In genomic region chr7:120993011-120993574, GRCh38 we compare ENCODE assay signal across 25 cellular contexts. TPM values are rescaled to one million over a fixed set of nuclear protein-coding genes. Genes with fewer than 3 reads are reported as not detected.
A peak's percentile ranks its signal among the peaks of the same experiment; 100 is the strongest.
DNase-seq lines count a peak whose midpoint lies in the region; ATAC-seq and TF ChIP-seq lines count a peak whose summit lies in the region.
"Had no signal": no experiment of that assay in that cellular context is flagged by ENCODE, and none has a peak within 500 bp of the region (broad histone marks: within the 10 kb centered on the region; RNA-seq: fewer than 3 reads in every experiment).

No MANE protein-coding gene starts in this region.

- peaks cover 14% of the 10 kb centered on the region for H3F3A ChIP-seq in smooth muscle cell (ENCODE audit: low read depth)

- H3K4me1 ChIP-seq in ascending aorta: peaks cover 3 to 18% of the 10 kb centered on the region in 2 donors
- peaks cover 6% of the 10 kb centered on the region for H3K4me1 ChIP-seq in hepatocyte (ENCODE audit: insufficient read depth)
- peaks cover 9% of the 10 kb centered on the region for H3K4me1 ChIP-seq in smooth muscle cell (ENCODE audit: low read depth)

- intact Hi-C loops in ascending aorta (cut with DNase I): no loop called here

- H3K9ac ChIP-seq in smooth muscle cell (ENCODE audit: low read depth): no peak overlapping the region

- peak overlapping the region; percentile 86 for H3K4me2 ChIP-seq in hepatocyte
- peak overlapping the region; percentile 91 for H3K4me2 ChIP-seq in smooth muscle cell

- TF ChIP-seq CTCF in ascending aorta (IDR thresholded peaks at IDR 0.05) (no peak), hepatocyte (IDR thresholded peaks at IDR 0.05; ENCODE audit: poor library complexity) (no peak), smooth muscle cell (IDR thresholded peaks at IDR 0.05; ENCODE audit: borderline replicate concordance, insufficient read depth, poor library complexity, severe bottlenecking) (no peak)

- H3K27me3 ChIP-seq in ascending aorta: no peaks in the 10 kb centered on the region
- no peaks in the 10 kb centered on the region for H3K27me3 ChIP-seq in hepatocyte
- H3K27me3 ChIP-seq in smooth muscle cell (ENCODE audit: low read depth): no peaks in the 10 kb centered on the region
- H3K27me3 ChIP-seq: adrenal gland had no signal

- H3K9me3 ChIP-seq in ascending aorta (no peaks in the 10 kb centered on the region), hepatocyte (ENCODE audit: low read depth) (no peaks in the 10 kb centered on the region), smooth muscle cell (replicated peaks; ENCODE audit: low read depth) (no peaks in the 10 kb centered on the region)
- H3K9me3 ChIP-seq: adrenal gland, lower lobe of right lung had no signal

- H3K27ac ChIP-seq in ascending aorta (peak overlapping the region; percentile 15 to 88), hepatocyte (peak overlapping the region; percentile 89), smooth muscle cell (ENCODE audit: low read depth) (peak overlapping the region; percentile 90)
- H3K27ac ChIP-seq: adrenal gland, lower lobe of right lung, RWPE1 had no signal

- no peak overlapping the region for H2AFZ ChIP-seq in hepatocyte
- peak overlapping the region; percentile 26 for H2AFZ ChIP-seq in smooth muscle cell (ENCODE audit: low read depth)

- H3K79me2 ChIP-seq in hepatocyte: peaks cover 43% of the 10 kb centered on the region
- peaks cover 39% of the 10 kb centered on the region for H3K79me2 ChIP-seq in smooth muscle cell (ENCODE audit: low read depth)

- DNase-seq in EH (ENCODE audit: low read depth) (peak; percentile 41), ascending aorta (ENCODE audit: low spot score in 2 of 2) (no peak), hepatocyte (ENCODE audit: low spot score) (no peak), smooth muscle cell (lab: John Stamatoyannopoulos, UW; ENCODE audit: unreplicated experiment) (no peak), COLO829 (ENCODE audit: low spot score) (no peak), kidney tubule cell (ENCODE audit: low spot score) (no peak), epidermal melanocyte (ENCODE audit: insufficient read length, low spot score) (no peak)
- DNase-seq: activated CD4-positive, alpha-beta T cell treated with anti-CD3 and anti-CD28 coated beads, Interleukin-2, amount 50 U/mL, for 1 hour; activated effector memory CD4-positive, alpha-beta T cell treated with anti-CD3 and anti-CD28 coated beads, Interleukin-2, amount 50 U/mL, for 16 hours; adrenal gland; caudate nucleus; CD4-positive, alpha-beta T cell; DMS79; head of caudate nucleus; Karpas-422; lower lobe of right lung; naive B cell; NCI-H1092; NCI-H2081; NCI-H510A; stimulated activated CD4-positive, alpha-beta T cell treated with anti-CD3 and anti-CD28 coated beads, Interleukin-4, amount 100 ng/mL, for 1 hour; stimulated activated naive CD8-positive, alpha-beta T cell treated with anti-CD3 and anti-CD28 coated beads, Interleukin-15, amount 100 ng/mL, for 72 hours had no signal

- ATAC-seq in HG03159 (IDR thresholded peaks at IDR 0.05; ENCODE audit: unreplicated experiment): no peak
- ATAC-seq: lower lobe of right lung; stimulated activated naive CD8-positive, alpha-beta T cell treated with anti-CD3 and anti-CD28 coated beads, Interleukin-15, amount 100 ng/mL, for 72 hours had no signal

- H3K9me2 ChIP-seq in hepatocyte (replicated peaks; ENCODE audit: insufficient read depth): no peaks in the 10 kb centered on the region

- H3K4me3 ChIP-seq in ascending aorta (peak overlapping the region; percentile 57 to 68), hepatocyte (no peak overlapping the region), smooth muscle cell (peak overlapping the region; percentile 59)

- H4K20me1 ChIP-seq in hepatocyte (ENCODE audit: insufficient read depth, poor library complexity, severe bottlenecking): no peaks in the 10 kb centered on the region
- no peaks in the 10 kb centered on the region for H4K20me1 ChIP-seq in smooth muscle cell (ENCODE audit: low read depth)

- H3K36me3 ChIP-seq in ascending aorta (no peaks in the 10 kb centered on the region), hepatocyte (replicated peaks; ENCODE audit: insufficient read depth, low read depth) (no peaks in the 10 kb centered on the region), smooth muscle cell (ENCODE audit: low read depth) (no peaks in the 10 kb centered on the region)
- H3K36me3 ChIP-seq: adrenal gland, lower lobe of right lung had no signal

RNA-seq across cellular contexts. Expression of gene CPED1, which starts 4.6 kb away (rescaled TPM):
- 69.5 TPM for total RNA-seq in ascending aorta
- 29.4 and 30.5 TPM in 2 replicates for total RNA-seq in hepatocyte
- polyA plus RNA-seq in hepatocyte: 8.1 and 10.1 TPM in 2 replicates
- 12.9 and 21.6 TPM in 2 replicates for total RNA-seq in smooth muscle cell
- 5.8 and 9.5 TPM in 2 replicates for polyA plus RNA-seq in smooth muscle cell
- total RNA-seq: HT-29 had no signal

RNA-seq across cellular contexts. Expression of gene ING3, which starts 42.5 kb away (rescaled TPM):
- total RNA-seq in ascending aorta: 6.8 TPM
- 21.0 and 29.6 TPM in 2 replicates for total RNA-seq in hepatocyte
- polyA plus RNA-seq in hepatocyte: 14.1 and 17.6 TPM in 2 replicates
- 11.8 and 23.1 TPM in 2 replicates for total RNA-seq in smooth muscle cell
- 8.4 and 12.4 TPM in 2 replicates for polyA plus RNA-seq in smooth muscle cell
